In the genomic region with DNA sequence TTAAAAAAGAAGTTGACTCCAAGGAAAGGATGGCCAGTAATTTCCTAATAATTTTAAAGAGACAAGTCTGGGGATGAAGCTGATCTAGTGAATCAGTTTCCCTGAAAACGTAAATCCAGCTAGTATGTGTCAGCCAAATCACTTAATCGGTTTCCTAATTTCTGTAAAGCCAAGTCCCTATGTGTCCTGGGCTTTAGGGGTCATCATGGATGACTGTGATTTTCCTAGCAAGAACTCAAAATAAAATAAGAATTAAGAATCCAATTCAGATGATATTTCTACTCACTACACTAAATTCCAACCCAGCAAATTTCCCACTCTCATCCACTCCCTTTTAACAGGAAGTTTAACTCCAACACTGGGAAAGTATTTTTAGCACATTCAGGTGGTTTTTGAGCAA, we compare ENCODE assay signal across 10 cellular contexts. TPM values are rescaled to one million over a fixed set of nuclear protein-coding genes. Genes with fewer than 3 reads are reported as not detected.
DNase-seq lines count a peak whose midpoint lies in the region; ATAC-seq, FAIRE-seq and TF ChIP-seq lines count a peak whose summit lies in the region.
"Had no signal": no experiment of that assay in that cellular context is flagged by ENCODE, and none has a peak within 500 bp of the region (broad histone marks: within the 10 kb centered on the region; RNA-seq: fewer than 3 reads in every experiment).

No MANE protein-coding gene starts in this region.

- no peak for ATAC-seq in CD4-positive, CD25-positive, alpha-beta regulatory T cell (ENCODE audit: low read depth in 2 of 2)
- ATAC-seq in RWPE2 (ENCODE audit: low read depth), result peak; percentile 43; the same call in 2 of the 3 replicates
- ATAC-seq in activated CD4-positive, CD25-positive, alpha-beta regulatory T cell treated with anti-CD3 and anti-CD28 coated beads, Interleukin-2, amount 50 U/mL, for 24 hours, result no peak

- peak overlapping the region; percentile 100 for H3K4me2 ChIP-seq in endothelial cell of umbilical vein (ENCODE audit: insufficient read depth, low read length)

- TF ChIP-seq CTCF in RWPE2 (IDR thresholded peaks at IDR 0.05; ENCODE audit: poor library complexity, severe bottlenecking), result no peak
- no peak for TF ChIP-seq CTCF in endothelial cell of umbilical vein (IDR thresholded peaks at IDR 0.05; ENCODE audit: extremely low read depth in 1 of 2, insufficient read depth in 1 of 2, low read depth in 1 of 2, low read length in 2 of 2)
- TF ChIP-seq CTCF in osteocyte (IDR thresholded peaks at IDR 0.05), result no peak

- H3K27me3 Mint-ChIP-seq in CD4-positive, CD25-positive, alpha-beta regulatory T cell, result no peaks in the 10 kb centered on the region
- no peaks in the 10 kb centered on the region for H3K27me3 Mint-ChIP-seq in osteocyte (ENCODE audit: unreplicated experiment)

- peaks cover 74% of the 10 kb centered on the region for H3K79me2 ChIP-seq in endothelial cell of umbilical vein (ENCODE audit: control insufficient read depth, insufficient read depth, low read length)

- dilution Hi-C loops in endothelial cell of umbilical vein (cut with MboI; ENCODE audit: extremely low pct_ligation_motif_present, low sequenced_read_pairs), result no loop called here

- peaks cover 62% of the 10 kb centered on the region for H3K4me1 ChIP-seq in CD4-positive, CD25-positive, alpha-beta regulatory T cell (ENCODE audit: control insufficient read depth, insufficient read depth, low read length, poor library complexity, severe bottlenecking)
- H3K4me1 ChIP-seq in RWPE2 (ENCODE audit: insufficient read depth, poor library complexity, severe bottlenecking) (peaks cover 40% of the 10 kb centered on the region), endothelial cell of umbilical vein (ENCODE audit: control insufficient read depth, extremely low read depth, insufficient read depth, low read length) (peaks cover 65% of the 10 kb centered on the region)

- H4K20me1 ChIP-seq in endothelial cell of umbilical vein (replicated peaks; ENCODE audit: control insufficient read depth, extremely low read depth, insufficient read depth, low read length), result no peaks in the 10 kb centered on the region

- H3K27ac Mint-ChIP-seq in CD4-positive, CD25-positive, alpha-beta regulatory T cell, result peak overlapping the region; percentile 95 to 97 (median 96)
- H3K27ac Mint-ChIP-seq in osteocyte (ENCODE audit: unreplicated experiment), result peak overlapping the region; percentile 61

- intact Hi-C loops in endothelial cell of umbilical vein (cut with micrococcal nuclease), result loop anchor here (1.0 to 10.0 kb wide), 3 partner anchors 36 to 152 kb away; partner anchors contain the start of genes ELF1 and KBTBD6

- H3K4me1 Mint-ChIP-seq in CD4-positive, CD25-positive, alpha-beta regulatory T cell, result peaks cover 42 to 58% (median 47%) of the 10 kb centered on the region in 4 donors
- H3K4me1 Mint-ChIP-seq in osteocyte (ENCODE audit: unreplicated experiment), result peaks cover 50% of the 10 kb centered on the region

- no peak for DNase-seq in CD4-positive, CD25-positive, alpha-beta regulatory T cell
- DNase-seq in RWPE2 (ENCODE audit: low spot score) (no peak), endothelial cell of umbilical vein (ENCODE audit: low read depth, low spot score) (peak; percentile 75), osteocyte (ENCODE audit: extremely low spot score, unreplicated experiment) (no peak), SKM-1 (lab: John Stamatoyannopoulos, UW; ENCODE audit: unreplicated experiment) (no peak), DMS53 treated with DMSO at 0.1 percent for 48 hours (lab: John Stamatoyannopoulos, UW; ENCODE audit: unreplicated experiment) (no peak), NCI-H2107 treated with DMSO at 0.1 percent for 48 hours (lab: John Stamatoyannopoulos, UW; ENCODE audit: unreplicated experiment) (no peak)
- DNase-seq: WERI-Rb-1 had no signal

- TSS peak; percentile 87 for BruUV-seq in endothelial cell of umbilical vein (replicated peaks; lab: Mats Ljungman, UMichigan)

- peak overlapping the region; percentile 85 to 97 (median 94) for H3K4me3 Mint-ChIP-seq in CD4-positive, CD25-positive, alpha-beta regulatory T cell
- peak overlapping the region; percentile 49 for H3K4me3 Mint-ChIP-seq in osteocyte (ENCODE audit: unreplicated experiment)

- FAIRE-seq in endothelial cell of umbilical vein (lab: Jason Lieb, UNC), result no peak
- FAIRE-seq: H1 had no signal

- no peaks in the 10 kb centered on the region for H3K9me1 ChIP-seq in endothelial cell of umbilical vein (replicated peaks; ENCODE audit: control insufficient read depth, extremely low read depth, insufficient read depth, low read length)

- POLR2A ChIA-PET in endothelial cell of umbilical vein (lab: Charles Lee), result no interaction called here

- H3K9me3 Mint-ChIP-seq in CD4-positive, CD25-positive, alpha-beta regulatory T cell, result peaks cover 0 to 1% (median 0%) of the 10 kb centered on the region in 7 donors
- H3K9me3 Mint-ChIP-seq in osteocyte (ENCODE audit: unreplicated experiment), result no peaks in the 10 kb centered on the region

- H3K36me3 ChIP-seq in CD4-positive, CD25-positive, alpha-beta regulatory T cell (ENCODE audit: control insufficient read depth, insufficient read depth, low read length), result peaks cover 2% of the 10 kb centered on the region
- H3K36me3 ChIP-seq in RWPE2 (ENCODE audit: low read depth), result peaks cover 28% of the 10 kb centered on the region
- no peaks in the 10 kb centered on the region for H3K36me3 ChIP-seq in endothelial cell of umbilical vein (ENCODE audit: control insufficient read depth in 2 of 2, extremely low read depth in 1 of 2, insufficient read depth in 2 of 2, low read length in 2 of 2)
- H3K36me3 ChIP-seq: WERI-Rb-1 had no signal

- H3K27me3 ChIP-seq in CD4-positive, CD25-positive, alpha-beta regulatory T cell (ENCODE audit: control insufficient read depth, insufficient read depth, low read length), result no peaks in the 10 kb centered on the region
- no peaks in the 10 kb centered on the region for H3K27me3 ChIP-seq in RWPE2 (ENCODE audit: insufficient read depth, poor library complexity, severe bottlenecking)
- H3K27me3 ChIP-seq in endothelial cell of umbilical vein (ENCODE audit: control insufficient read depth in 2 of 2, insufficient read depth in 2 of 2, low read length in 2 of 2), result no peaks in the 10 kb centered on the region

- peaks cover 12% of the 10 kb centered on the region for H3K36me3 Mint-ChIP-seq in CD4-positive, CD25-positive, alpha-beta regulatory T cell
- peaks cover 4% of the 10 kb centered on the region for H3K36me3 Mint-ChIP-seq in osteocyte (ENCODE audit: unreplicated experiment)

- H3K4me3 ChIP-seq in CD4-positive, CD25-positive, alpha-beta regulatory T cell (ENCODE audit: low read depth, low read length), result peak overlapping the region; percentile 100
- no peak overlapping the region for H3K4me3 ChIP-seq in RWPE2 (ENCODE audit: severe bottlenecking)
- H3K4me3 ChIP-seq in endothelial cell of umbilical vein (replicated peaks in 1 of 3; ENCODE audit: insufficient read depth in 1 of 3, low read depth in 1 of 3, low read length in 3 of 3), result peak overlapping the region in 1 of 3 experiments; percentile 97

- peak overlapping the region; percentile 94 for H3K27ac ChIP-seq in CD4-positive, CD25-positive, alpha-beta regulatory T cell (ENCODE audit: insufficient read depth, low read length, poor library complexity, severe bottlenecking)
- peak overlapping the region; percentile 61 for H3K27ac ChIP-seq in RWPE2 (ENCODE audit: poor library complexity, severe bottlenecking)
- H3K27ac ChIP-seq in endothelial cell of umbilical vein (ENCODE audit: insufficient read depth, low read depth, low read length), result peak overlapping the region; percentile 99
- H3K27ac ChIP-seq: WERI-Rb-1 had no signal

- no peaks in the 10 kb centered on the region for H3K9me3 ChIP-seq in CD4-positive, CD25-positive, alpha-beta regulatory T cell (ENCODE audit: control insufficient read depth in 2 of 2, low read length in 2 of 2)
- H3K9me3 ChIP-seq in RWPE2 (ENCODE audit: severe bottlenecking), result no peaks in the 10 kb centered on the region
- no peaks in the 10 kb centered on the region for H3K9me3 ChIP-seq in endothelial cell of umbilical vein (replicated peaks; ENCODE audit: control insufficient read depth, insufficient read depth, low read length)

- no peak overlapping the region for H2AFZ ChIP-seq in endothelial cell of umbilical vein (ENCODE audit: low read depth, low read length)

- peak overlapping the region; percentile 100 for H3K9ac ChIP-seq in endothelial cell of umbilical vein (replicated peaks; ENCODE audit: extremely low read depth, insufficient read depth, low read length)

- CTCF ChIA-PET in endothelial cell of umbilical vein (lab: Charles Lee), result no interaction called here

- no peak for TF ChIP-seq POLR2A in endothelial cell of umbilical vein (IDR thresholded peaks at IDR 0.05; ENCODE audit: low read depth, low read length)

TF ChIP-seq in endothelial cell of umbilical vein, 7 proteins besides CTCF, POLR2A, EP300 and RAD21:
- TF ChIP-seq POLR2AphosphoS5 (IDR thresholded peaks at IDR 0.05; ENCODE audit: insufficient read depth, low read depth, low read length), result no peak
- no peak for TF ChIP-seq EZH2 (IDR thresholded peaks at IDR 0.05; ENCODE audit: borderline replicate concordance, low read depth, low read length, severe bottlenecking)
- no peak for TF ChIP-seq FOS (IDR thresholded peaks at IDR 0.05; ENCODE audit: borderline replicate concordance, insufficient read depth, low read length)
- no peak for TF ChIP-seq MYC (IDR thresholded peaks at IDR 0.05; ENCODE audit: low read depth, low read length)
- TF ChIP-seq GATA2 (IDR thresholded peaks at IDR 0.05; ENCODE audit: insufficient read depth, insufficient read length, low read depth, low read length), result no peak
- no peak for TF ChIP-seq JUN (IDR thresholded peaks at IDR 0.05; ENCODE audit: borderline replicate concordance, insufficient read depth, insufficient read length, low read depth)
- TF ChIP-seq, protein P1, sequence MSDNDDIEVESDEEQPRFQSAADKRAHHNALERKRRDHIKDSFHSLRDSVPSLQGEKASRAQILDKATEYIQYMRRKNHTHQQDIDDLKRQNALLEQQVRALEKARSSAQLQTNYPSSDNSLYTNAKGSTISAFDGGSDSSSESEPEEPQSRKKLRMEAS (IDR thresholded peaks at IDR 0.05; ENCODE audit: insufficient read depth, insufficient read length), result no peak

RNA-seq across cellular contexts. Expression of gene ELF1, which starts 35.8 kb away (rescaled TPM):
- 285 TPM for total RNA-seq in CD4-positive, CD25-positive, alpha-beta regulatory T cell
- 100 to 1,000 TPM; 122 to 178 (median 141) TPM for polyA plus RNA-seq in CD4-positive, CD25-positive, alpha-beta regulatory T cell
- total RNA-seq in endothelial cell of umbilical vein (61.2 and 62.5 TPM in 2 replicates), osteocyte (52.6 and 56.8 TPM in 2 replicates)
- 28.6 and 31.8 TPM in 2 replicates for polyA plus RNA-seq in endothelial cell of umbilical vein
- 26.3 and 29.4 TPM in 2 replicates for polyA plus RNA-seq in endothelial cell of umbilical vein (2011; cell fraction: cytosol; rRNA removed)
- polyA plus RNA-seq in endothelial cell of umbilical vein (2011; cell fraction: nucleus; rRNA removed), result 49.6 TPM in 2 replicates
- 49.5 and 49.7 TPM in 2 replicates for polyA plus RNA-seq in endothelial cell of umbilical vein (2012)
- 57.9 and 67.6 TPM in 2 replicates for polyA minus RNA-seq in endothelial cell of umbilical vein
- polyA minus RNA-seq in endothelial cell of umbilical vein (2011; cell fraction: cytosol; rRNA and poly(A)+ RNA removed), result 12.8 TPM
- 81.5 and 119 TPM in 2 replicates for polyA minus RNA-seq in endothelial cell of umbilical vein (2011; cell fraction: nucleus; rRNA and poly(A)+ RNA removed)
